ENCODE assay signal across 8 cellular contexts in the genomic region with DNA sequence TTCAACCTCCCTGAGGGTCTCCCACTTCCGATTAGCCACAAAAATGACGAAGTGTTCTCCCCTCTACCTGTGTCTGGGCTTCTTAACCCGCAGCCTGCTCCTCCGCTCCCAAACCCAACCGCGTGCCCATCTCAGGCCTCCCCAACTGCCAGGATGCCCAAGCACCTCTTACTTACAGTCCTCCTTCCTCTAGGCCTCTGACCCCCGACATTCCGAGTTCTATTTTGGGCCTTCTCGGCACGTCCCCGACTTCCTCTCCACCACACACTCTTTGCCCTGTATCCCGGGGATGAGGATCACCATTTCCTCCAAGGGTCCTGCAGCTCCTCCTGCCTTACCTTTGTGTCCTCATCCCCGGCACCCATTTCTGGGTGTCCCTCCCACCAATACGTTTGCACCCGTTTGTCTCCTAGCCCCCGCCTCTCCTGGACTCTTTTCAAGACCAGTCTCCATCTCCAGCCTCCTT. TPM values are rescaled to one million over a fixed set of nuclear protein-coding genes. Genes with fewer than 3 reads are reported as not detected.
A peak's percentile ranks its signal among the peaks of the same experiment; 100 is the strongest.
DNase-seq lines count a peak whose midpoint lies in the region; ATAC-seq lines count a peak whose summit lies in the region.

No MANE protein-coding gene starts in this region.

- peak; percentile 0 to 5 for ATAC-seq in activated T-cell treated with anti-CD3 and anti-CD28 coated beads, Interleukin-2, amount 50 U/mL, for 72 hours (replicated peaks in 1 of 2)
- ATAC-seq in GM18519 (IDR thresholded peaks at IDR 0.05; ENCODE audit: low FRiP score, unreplicated experiment): no peak

- H3K9me3 Mint-ChIP-seq in activated T-cell treated with anti-CD3 and anti-CD28 coated beads, Interleukin-2, amount 50 U/mL, for 72 hours: no peaks in the 10 kb centered on the region

- peak overlapping the region; percentile 83 for H3K27ac Mint-ChIP-seq in activated T-cell treated with anti-CD3 and anti-CD28 coated beads, Interleukin-2, amount 50 U/mL, for 72 hours

- H3K4me1 Mint-ChIP-seq in activated T-cell treated with anti-CD3 and anti-CD28 coated beads, Interleukin-2, amount 50 U/mL, for 72 hours (ENCODE audit: low read depth): peaks cover 52% of the 10 kb centered on the region

- H3K36me3 Mint-ChIP-seq in activated T-cell treated with anti-CD3 and anti-CD28 coated beads, Interleukin-2, amount 50 U/mL, for 72 hours (ENCODE audit: insufficient read depth in 2 of 2): peaks cover 15 to 25% of the 10 kb centered on the region in 2 donors

- H3K4me3 ChIP-seq in iPS-11a (ENCODE audit: low read depth, low read length): peak overlapping the region; percentile 91

- H3K27me3 Mint-ChIP-seq in activated T-cell treated with anti-CD3 and anti-CD28 coated beads, Interleukin-2, amount 50 U/mL, for 72 hours (ENCODE audit: low read depth): no peaks in the 10 kb centered on the region

- H3K4me3 Mint-ChIP-seq in activated T-cell treated with anti-CD3 and anti-CD28 coated beads, Interleukin-2, amount 50 U/mL, for 72 hours: peak overlapping the region; percentile 96 to 97

- DNase-seq in stimulated activated CD4-positive, alpha-beta T cell treated with anti-CD3 and anti-CD28 coated beads, Interleukin-2, amount 100 ng/mL, for 24 hours: peak; percentile 56 to 60
- no peak for DNase-seq in stimulated activated CD4-positive, alpha-beta T cell treated with anti-CD3 and anti-CD28 coated beads, Interleukin-4, amount 100 ng/mL, for 24 hours
- no peak for DNase-seq in activated T-cell treated with anti-CD3 and anti-CD28 coated beads, Interleukin-2, amount 50 U/mL, for 72 hours
- peak; percentile 48 for DNase-seq in stimulated activated naive CD4-positive, alpha-beta T cell treated with Interleukin-2 at 50 U/mL for 16 hours (lab: John Stamatoyannopoulos, UW)
- DNase-seq in middle frontal gyrus (ENCODE audit: extremely low spot score, low spot score) (no peak), GM03348 (ENCODE audit: low spot score) (no peak)

RNA-seq across cellular contexts. Expression of gene MUS81, which starts 0.4 kb away (rescaled TPM):
- 10 to 100 TPM; 80.6 to 94.8 TPM for total RNA-seq in activated T-cell treated with anti-CD3 and anti-CD28 coated beads, Interleukin-2, amount 50 U/mL, for 72 hours

RNA-seq across cellular contexts. Expression of gene CFL1, which starts 1.9 kb away (rescaled TPM):
- 100 to 1,000 TPM; 477 to 512 TPM for total RNA-seq in activated T-cell treated with anti-CD3 and anti-CD28 coated beads, Interleukin-2, amount 50 U/mL, for 72 hours

RNA-seq across cellular contexts. Expression of gene EFEMP2, which starts 12.8 kb away (rescaled TPM):
- 10 to 100 TPM; 22.4 to 26.0 TPM for total RNA-seq in activated T-cell treated with anti-CD3 and anti-CD28 coated beads, Interleukin-2, amount 50 U/mL, for 72 hours

RNA-seq across cellular contexts. Expression of gene CTSW, which starts 19.8 kb away (rescaled TPM):
- total RNA-seq in activated T-cell treated with anti-CD3 and anti-CD28 coated beads, Interleukin-2, amount 50 U/mL, for 72 hours: 10 to 100 TPM; 16.8 to 27.8 TPM

RNA-seq across cellular contexts. Expression of gene SNX32, which starts 26.1 kb away (rescaled TPM):
- total RNA-seq in activated T-cell treated with anti-CD3 and anti-CD28 coated beads, Interleukin-2, amount 50 U/mL, for 72 hours: 1 to 10 TPM; 2.2 to 4.6 TPM

Comparison
In these comparisons a context has a peak if more than half of its experiments do, and no peak if none do; other contexts are left out.
1. DNase-seq: peak in stimulated activated CD4-positive, alpha-beta T cell treated with anti-CD3 and anti-CD28 coated beads, Interleukin-2, amount 100 ng/mL, for 24 hours (2 of 2) and stimulated activated naive CD4-positive, alpha-beta T cell treated with Interleukin-2 at 50 U/mL for 16 hours (single experiment); none in stimulated activated CD4-positive, alpha-beta T cell treated with anti-CD3 and anti-CD28 coated beads, Interleukin-4, amount 100 ng/mL, for 24 hours (single experiment), activated T-cell treated with anti-CD3 and anti-CD28 coated beads, Interleukin-2, amount 50 U/mL, for 72 hours (0 of 2), middle frontal gyrus (single experiment) and GM03348 (single experiment).